Comparison of ENCODE assay signal across 8 cellular contexts in the genomic region with DNA sequence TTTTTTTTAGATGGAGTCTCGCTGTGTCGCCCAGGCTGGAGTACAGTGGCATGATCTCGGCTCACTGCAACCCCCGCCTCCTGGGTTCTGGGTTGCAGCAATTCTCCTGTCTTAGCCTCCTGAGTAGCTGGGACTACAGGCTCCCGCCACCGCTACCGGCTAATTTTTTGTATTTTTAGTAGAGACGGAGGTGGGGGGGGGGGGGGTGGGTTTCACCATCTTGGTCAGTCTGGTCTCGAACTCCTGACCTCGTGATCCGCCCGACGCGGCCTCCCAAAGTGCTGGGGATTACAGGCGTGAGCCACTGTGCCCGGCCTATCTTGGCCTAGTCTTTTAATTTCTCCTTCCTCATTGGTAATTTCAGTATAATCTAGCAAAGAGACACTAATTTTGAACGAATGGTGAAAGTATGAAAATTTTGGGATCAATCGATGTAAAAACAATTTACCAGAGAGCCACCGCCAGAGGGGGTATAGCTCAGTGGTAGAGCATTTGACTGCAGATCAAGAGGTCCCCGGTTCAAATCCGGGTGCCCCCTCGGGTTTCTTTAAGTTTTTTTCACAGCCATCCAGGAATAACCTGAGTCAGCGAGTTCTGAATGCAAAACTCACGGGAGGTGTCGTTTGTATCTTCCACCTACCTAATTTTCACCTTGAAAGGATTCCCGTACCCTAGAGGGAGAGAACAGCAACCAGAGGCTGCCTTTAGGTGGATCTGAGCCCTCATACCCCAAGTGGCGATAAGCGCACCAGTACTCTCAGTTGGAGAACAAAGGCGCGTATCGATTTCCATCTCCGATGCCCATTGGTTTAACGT. TPM values are rescaled to one million over a fixed set of nuclear protein-coding genes. Genes with fewer than 3 reads are reported as not detected.
DNase-seq lines count a peak whose midpoint lies in the region; ATAC-seq, FAIRE-seq and TF ChIP-seq lines count a peak whose summit lies in the region.

No MANE protein-coding gene starts in this region.

- no peaks in the 10 kb centered on the region for H3K36me3 Mint-ChIP-seq in natural killer cell

- H3K27ac ChIP-seq in 22Rv1 (peak overlapping the region; percentile 93), esophagus (ENCODE audit: low read depth in 2 of 2, low read length in 1 of 2) (peak overlapping the region; percentile 89 to 99), suprapubic skin (peak overlapping the region; percentile 96)

- peaks cover 28 to 43% of the 10 kb centered on the region in 2 donors for H3K4me1 Mint-ChIP-seq in natural killer cell

- H3K4me1 ChIP-seq in esophagus (ENCODE audit: control insufficient read depth in 2 of 2, insufficient read depth in 2 of 2, low read length in 1 of 2) (peaks cover 3 to 7% of the 10 kb centered on the region in 2 donors), suprapubic skin (peaks cover 31% of the 10 kb centered on the region)

- WGBS in esophagus, 2 donors, result 44 to 45% methylated on average over 33 of the region's 33 CpGs
- 48% methylated on average over 33 of the region's 33 CpGs for WGBS in suprapubic skin

- DNase-seq in GM18507 (ENCODE audit: extremely low spot score, insufficient read length, low read depth), result no peak
- DNase-seq in NCI-H82 (lab: John Stamatoyannopoulos, UW), result peak; percentile 81
- DNase-seq in activated CD8-positive, alpha-beta memory T cell treated with anti-CD3 and anti-CD28 coated beads, Interleukin-2, amount 50 U/mL, for 1 hour (ENCODE audit: extremely low read depth), result peak; percentile 23
- DNase-seq in natural killer cell, result no peak
- no peak for DNase-seq in suprapubic skin (ENCODE audit: low spot score in 2 of 2)

- H3K36me3 ChIP-seq in esophagus (ENCODE audit: control insufficient read depth in 2 of 2, insufficient read depth in 2 of 2, low read length in 1 of 2) (no peaks in the 10 kb centered on the region), suprapubic skin (no peaks in the 10 kb centered on the region)

- TF ChIP-seq EP300 in suprapubic skin (IDR thresholded peaks at IDR 0.05), result no peak

- ATAC-seq in natural killer cell (no peak), HG03469 (IDR thresholded peaks at IDR 0.05; ENCODE audit: unreplicated experiment) (no peak)

- peak overlapping the region; percentile 96 to 98 for H3K27ac Mint-ChIP-seq in natural killer cell

- TF ChIP-seq CTCF in 22Rv1 (IDR thresholded peaks at IDR 0.05) (0 out of 2 replicates have a peak, but pooled peaks have one; percentile 11), natural killer cell (IDR thresholded peaks at IDR 0.05) (no peak), suprapubic skin (IDR thresholded peaks at IDR 0.05) (peak in 1 of 2 donors; percentile 42)

- intact Hi-C loops in natural killer cell (cut with micrococcal nuclease), result loop anchor here (10.0 kb wide), 1 partner anchor 227 kb away; no protein-coding TSS in a partner anchor

- no peaks in the 10 kb centered on the region for H3K27me3 Mint-ChIP-seq in natural killer cell (ENCODE audit: low read depth in 2 of 2)

- H3K4me3 ChIP-seq in esophagus (ENCODE audit: low read depth in 1 of 2, low read length in 2 of 2) (no peak overlapping the region), suprapubic skin (peak overlapping the region; percentile 89)

- H3K27me3 ChIP-seq in esophagus (ENCODE audit: control insufficient read depth in 1 of 2, insufficient read depth in 2 of 2, low read length in 2 of 2) (no peaks in the 10 kb centered on the region), suprapubic skin (no peaks in the 10 kb centered on the region)

- peak overlapping the region; percentile 100 for H3K4me3 Mint-ChIP-seq in natural killer cell

- no peak for TF ChIP-seq POLR2A in suprapubic skin (IDR thresholded peaks at IDR 0.05)

- no peaks in the 10 kb centered on the region for H3K9me3 Mint-ChIP-seq in natural killer cell

- H3K9me3 ChIP-seq in esophagus (ENCODE audit: control insufficient read depth in 2 of 2, insufficient read depth in 1 of 2, low read depth in 1 of 2, low read length in 1 of 2) (no peaks in the 10 kb centered on the region), suprapubic skin (no peaks in the 10 kb centered on the region)

- FAIRE-seq in GM18507 (lab: Jason Lieb, UNC), result peak; percentile 24

RNA-seq across cellular contexts. Expression of gene LASP1, which starts 2.5 kb away (rescaled TPM):
- 10 to 100 TPM; 26.5 to 33.0 TPM for polyA plus RNA-seq in esophagus
- total RNA-seq in natural killer cell (100 to 1,000 TPM; 293 to 363 (median 340) TPM), suprapubic skin (100 to 1,000 TPM in 2 of 4 donors, 10 to 100 TPM in 2; 83.1 to 124 (median 99.6) TPM)

RNA-seq across cellular contexts. Expression of gene RPL23, which starts 13.9 kb away (rescaled TPM):
- 1,000 to 10,000 TPM; 2,779 to 3,117 TPM for polyA plus RNA-seq in esophagus
- total RNA-seq in natural killer cell, result 100 to 1,000 TPM; 752 to 934 (median 923) TPM
- 1,000 to 10,000 TPM; 1,382 to 1,902 (median 1,771) TPM for total RNA-seq in suprapubic skin

RNA-seq across cellular contexts. Expression of gene CWC25, which starts 42.3 kb away (rescaled TPM):
- 10 to 100 TPM; 15.2 to 21.0 TPM for polyA plus RNA-seq in esophagus
- total RNA-seq in natural killer cell, result 10 to 100 TPM; 63.8 to 79.4 (median 74.4) TPM
- 10 to 100 TPM; 31.5 to 74.8 (median 34.4) TPM for total RNA-seq in suprapubic skin

Comparison
In these comparisons a context has a peak if more than half of its experiments do, and no peak if none do; other contexts are left out.
1. DNase-seq: peak in NCI-H82 (single experiment) and activated CD8-positive, alpha-beta memory T cell treated with anti-CD3 and anti-CD28 coated beads, Interleukin-2, amount 50 U/mL, for 1 hour (single experiment); none in GM18507 (single experiment), natural killer cell (single experiment) and suprapubic skin (0 of 2).
2. Peak in every context shown above with its lines, with median percentiles within 50 percentile points of each other: H3K27ac ChIP-seq.